27 cellular contexts compared by ENCODE assay signal in the genomic region with DNA sequence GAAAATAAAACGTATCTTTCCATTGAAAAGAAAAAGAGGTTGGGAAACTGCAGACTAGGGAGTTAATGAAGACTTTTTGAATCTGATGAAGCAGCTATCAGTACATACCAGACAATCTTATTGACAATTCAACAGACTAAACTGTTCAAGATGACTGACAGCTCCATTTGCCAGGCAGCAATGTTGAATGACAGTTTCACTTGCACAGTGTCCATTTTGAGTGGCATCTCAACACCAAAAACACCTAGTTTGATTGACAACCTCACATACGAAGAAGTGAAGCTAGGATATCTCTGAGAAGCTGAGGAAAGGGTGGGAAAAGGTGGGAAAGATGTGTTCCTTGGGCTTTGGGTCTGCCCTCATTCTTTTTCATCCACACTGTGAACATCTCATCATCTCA.
"Had no signal": no experiment of that assay in that cellular context is flagged by ENCODE, and none has a peak within 500 bp of the region (broad histone marks: within the 10 kb centered on the region; RNA-seq: fewer than 3 reads in every experiment).

No MANE protein-coding gene starts in this region.

- H3K27me3 ChIP-seq: neutrophil, right lobe of liver, sigmoid colon, spleen, stomach, thyroid gland, tibial nerve, upper lobe of left lung, vagina had no signal

- H3K9me3 ChIP-seq: neutrophil, psoas muscle, right lobe of liver, sigmoid colon, spleen, stomach, thoracic aorta, thyroid gland, tibial nerve, upper lobe of left lung, vagina had no signal

- H3K4me3 ChIP-seq: psoas muscle, right lobe of liver, sigmoid colon, smooth muscle cell, spleen, stomach, thoracic aorta, thyroid gland, tibial nerve, upper lobe of left lung, vagina had no signal

- H3K4me1 ChIP-seq: parathyroid adenoma, psoas muscle, right lobe of liver, sigmoid colon, spleen, thyroid gland, tibial nerve, upper lobe of left lung, vagina had no signal

- H3K9ac ChIP-seq: parathyroid adenoma had no signal

- H3K27ac ChIP-seq: neutrophil, parathyroid adenoma, psoas muscle, right lobe of liver, sigmoid colon, spleen, stomach, thoracic aorta, thyroid gland, tibial nerve, upper lobe of left lung, vagina had no signal

- H2AFZ ChIP-seq: parathyroid adenoma had no signal

- H3K36me3 ChIP-seq: neutrophil, right lobe of liver, sigmoid colon, spleen, stomach, thoracic aorta, thyroid gland, tibial nerve, upper lobe of left lung, vagina had no signal

- H3K79me2 ChIP-seq: parathyroid adenoma had no signal

- ATAC-seq: naive thymus-derived CD4-positive, alpha-beta T cell; natural killer cell; psoas muscle; right cardiac atrium; right lobe of liver; stimulated activated memory B cell treated with anti-CD40 and anti-IgM and Interleukin-4, amounts not matched to agents 10 μg/mL and 1 μg/mL and 100 μg/mL, for 72 hours had no signal

- FAIRE-seq: urothelium cell line had no signal

- H3K4me2 ChIP-seq: smooth muscle cell had no signal

- DNase-seq: naive thymus-derived CD4-positive, alpha-beta T cell; natural killer cell; nucleus accumbens; posterior cingulate gyrus; psoas muscle; right cardiac atrium; right lobe of liver; sigmoid colon; spleen; stimulated activated CD4-positive, alpha-beta T cell treated with anti-CD3 and anti-CD28 coated beads, Interleukin-12 subunit alpha, Interleukin-12 subunit beta, amount 100 ng/mL, for 4 hours; stimulated activated CD4-positive, alpha-beta T cell treated with anti-CD3 and anti-CD28 coated beads, Interleukin-1b, Interleukin-23, amount 100 ng/mL, for 48 hours; stimulated activated CD4-positive, alpha-beta T cell treated with anti-CD3 and anti-CD28 coated beads, Interleukin-4, amount 100 ng/mL, for 1 hour; stimulated activated CD4-positive, alpha-beta T cell treated with anti-CD3 and anti-CD28 coated beads, Interleukin-4, amount 100 ng/mL, for 4 hours; stimulated activated CD8-positive, alpha-beta memory T cell treated with anti-CD3 and anti-CD28 coated beads, Interleukin-4, amount 100 ng/mL, for 48 hours; stimulated activated naive CD4-positive, alpha-beta T cell; stomach; thyroid gland; trophoblast cell; upper lobe of left lung had no signal
